Comparison of ENCODE assay signal across 29 cellular contexts in the genomic region with DNA sequence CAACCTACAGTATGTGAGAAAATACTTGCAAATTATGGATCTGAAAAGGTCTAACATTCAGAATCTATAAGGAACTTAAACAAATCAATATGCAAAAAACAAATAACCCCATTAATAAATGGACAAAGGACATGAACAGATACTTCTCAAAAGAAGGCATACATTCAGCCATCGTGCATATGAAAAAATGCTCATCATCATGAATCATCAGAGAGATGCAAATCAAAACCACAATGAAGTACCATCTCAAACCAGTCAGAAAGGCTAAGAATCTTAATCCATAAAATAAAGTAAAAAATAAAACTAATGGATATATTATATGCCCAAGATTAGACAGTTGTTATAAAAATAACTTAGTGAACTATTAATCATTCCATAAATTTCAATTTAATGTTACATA.
"Had no signal": no experiment of that assay in that cellular context is flagged by ENCODE, and none has a peak within 500 bp of the region (broad histone marks: within the 10 kb centered on the region; RNA-seq: fewer than 3 reads in every experiment).

No MANE protein-coding gene starts in this region.

- ATAC-seq: activated naive CD8-positive, alpha-beta T cell treated with anti-CD3 and anti-CD28 coated beads, Interleukin-2, amount 50 U/mL, for 24 hours; activated T-cell treated with anti-CD3 and anti-CD28 coated beads, Interleukin-2, amount 50 U/mL, for 4 hours; Panc1 had no signal

- H3K4me1 ChIP-seq: SJSA1 had no signal

- H3K4me3 ChIP-seq: SJSA1 had no signal

- H3K36me3 ChIP-seq: SJSA1 had no signal

- H3K27me3 ChIP-seq: SJSA1 had no signal

- H3K27ac ChIP-seq: SJSA1, VCaP had no signal

- DNase-seq: activated B cell treated with CpG ODN at 0.5 μM for 24 hours; activated CD4-positive, alpha-beta memory T cell treated with anti-CD3 and anti-CD28 coated beads for 36 hours; activated CD4-positive, alpha-beta T cell treated with anti-CD3 and anti-CD28 coated beads for 4 hours; activated CD4-positive, alpha-beta T cell treated with anti-CD3 and anti-CD28 coated beads, Interleukin-2, amount 50 U/mL, for 1 hour; activated CD4-positive, CD25-positive, alpha-beta regulatory T cell treated with anti-CD3 and anti-CD28 coated beads, Interleukin-2, amount 50 U/mL, for 72 hours; activated CD8-positive, alpha-beta memory T cell treated with anti-CD3 and anti-CD28 coated beads, Interleukin-2, amount 50 U/mL, for 4 hours; activated naive CD4-positive, alpha-beta T cell treated with anti-CD3 and anti-CD28 coated beads, Interleukin-2, amount 10 ng/mL, durations not matched to agents 7 days and 5 days; activated naive CD8-positive, alpha-beta T cell treated with anti-CD3 and anti-CD28 coated beads, Interleukin-2, amount 50 U/mL, for 24 hours; activated T-cell treated with anti-CD3 and anti-CD28 coated beads for 4 hours; activated T-cell treated with anti-CD3 and anti-CD28 coated beads, Interleukin-2, amount 50 U/mL, for 4 hours; anterior cingulate cortex; central memory CD4-positive, alpha-beta T cell; NCI-H1105; NCI-H1436; NCI-H1694; NCI-H1930; NCI-H2081 treated with DMSO at 0.1 percent for 48 hours; NCI-H226; NCI-H446 treated with DMSO at 0.1 percent for 48 hours; NCI-H524 treated with DMSO at 0.1 percent for 48 hours; RPMI8226; SHP77 treated with DMSO at 0.1 percent for 48 hours; SW 1271; T-helper 1 cell; T-helper 2 cell; T-helper 9 cell had no signal

- H3K9me3 ChIP-seq: SJSA1 had no signal
